Comparison of ENCODE assay signal across 10 cellular contexts in genomic region chr15:70142322-70143191, GRCh38. TPM values are rescaled to one million over a fixed set of nuclear protein-coding genes. Genes with fewer than 3 reads are reported as not detected.
DNase-seq lines count a peak whose midpoint lies in the region; ATAC-seq and TF ChIP-seq lines count a peak whose summit lies in the region.
"Had no signal": no experiment of that assay in that cellular context is flagged by ENCODE, and none has a peak within 500 bp of the region (broad histone marks: within the 10 kb centered on the region; RNA-seq: fewer than 3 reads in every experiment).

No MANE protein-coding gene starts in this region.

- H3K9me2 ChIP-seq in Loucy (replicated peaks; ENCODE audit: low read depth, low read length): no peaks in the 10 kb centered on the region

- H3K36me3 ChIP-seq in Loucy (ENCODE audit: insufficient read depth, low read length): no peaks in the 10 kb centered on the region
- H3K36me3 ChIP-seq in mucosa of descending colon (ENCODE audit: low read depth): no peaks in the 10 kb centered on the region
- H3K36me3 ChIP-seq in aorta (ENCODE audit: control insufficient read depth in 1 of 2, insufficient read depth in 2 of 2, low read length in 1 of 2): no peaks in the 10 kb centered on the region

- ATAC-seq in activated naive CD4-positive, alpha-beta T cell treated with anti-CD3 and anti-CD28 coated beads, Interleukin-2, amount 50 U/mL, for 72 hours: peak; percentile 82 to 89
- ATAC-seq in mucosa of descending colon: peak; percentile 50
- ATAC-seq in aorta (ENCODE audit: low FRiP score): no peak
- no peak for ATAC-seq in GM18873 (IDR thresholded peaks at IDR 0.05; ENCODE audit: low FRiP score, unreplicated experiment)

- no peak overlapping the region for H2AFZ ChIP-seq in Loucy (ENCODE audit: low read length)

- H3K4me1 ChIP-seq in Loucy (ENCODE audit: insufficient read depth, low read length, poor library complexity, severe bottlenecking) (peaks cover 44% of the 10 kb centered on the region), mucosa of descending colon (ENCODE audit: low read depth) (no peaks in the 10 kb centered on the region), aorta (ENCODE audit: control insufficient read depth in 1 of 2, insufficient read depth in 2 of 2, low read length in 2 of 2) (no peaks in the 10 kb centered on the region)

- H4K20me1 ChIP-seq in Loucy (ENCODE audit: insufficient read depth, low read length, poor library complexity, severe bottlenecking): no peaks in the 10 kb centered on the region

- no peak overlapping the region for H3K9ac ChIP-seq in Loucy (ENCODE audit: low read depth, low read length, poor library complexity, severe bottlenecking)

- H3K9me3 ChIP-seq in Loucy (ENCODE audit: insufficient read depth, low read depth, low read length) (no peaks in the 10 kb centered on the region), mucosa of descending colon (no peaks in the 10 kb centered on the region), aorta (ENCODE audit: control insufficient read depth, low read length) (no peaks in the 10 kb centered on the region)

- no peaks in the 10 kb centered on the region for H3K9me3 Mint-ChIP-seq in activated naive CD4-positive, alpha-beta T cell treated with anti-CD3 and anti-CD28 coated beads, Interleukin-2, amount 50 U/mL, for 72 hours

- H3K36me3 Mint-ChIP-seq in activated naive CD4-positive, alpha-beta T cell treated with anti-CD3 and anti-CD28 coated beads, Interleukin-2, amount 50 U/mL, for 72 hours: no peaks in the 10 kb centered on the region

- peak overlapping the region in 1 of 2 donors; percentile 83 for H3K27ac Mint-ChIP-seq in activated naive CD4-positive, alpha-beta T cell treated with anti-CD3 and anti-CD28 coated beads, Interleukin-2, amount 50 U/mL, for 72 hours

- intact Hi-C loops in mucosa of descending colon (cut with DNase I, micrococcal nuclease): no loop called here
- intact Hi-C loops in aorta (cut with DNase I): no loop called here

- H3K27ac ChIP-seq in aorta (ENCODE audit: low read depth in 1 of 2, low read length in 2 of 2): no peak overlapping the region

- no peaks in the 10 kb centered on the region for H3K27me3 ChIP-seq in Loucy (ENCODE audit: insufficient read depth, low read length, poor library complexity, severe bottlenecking)
- no peaks in the 10 kb centered on the region for H3K27me3 ChIP-seq in aorta (ENCODE audit: control insufficient read depth in 1 of 2, insufficient read depth in 2 of 2, low read length in 1 of 2)

- H3K4me3 ChIP-seq in Loucy (ENCODE audit: low read length, poor library complexity, severe bottlenecking) (no peak overlapping the region), mucosa of descending colon (no peak overlapping the region), aorta (ENCODE audit: low read length in 2 of 2) (no peak overlapping the region)

- DNase-seq in A172 (ENCODE audit: low spot score) (peak; percentile 42), mucosa of descending colon (no peak), aorta (no peak), NCI-H69 (lab: John Stamatoyannopoulos, UW) (no peak), HT-29 (ENCODE audit: low spot score) (no peak)
- DNase-seq in activated naive CD4-positive, alpha-beta T cell treated with anti-CD3 and anti-CD28 coated beads, Interleukin-2, amount 50 U/mL, for 72 hours (ENCODE audit: low spot score in 2 of 2): peak; percentile 32 to 62
- DNase-seq: activated CD4-positive, alpha-beta T cell treated with anti-CD3 and anti-CD28 coated beads for 1 hour; DND-41 had no signal

- H3K79me2 ChIP-seq in Loucy (ENCODE audit: insufficient read depth, low read length): no peaks in the 10 kb centered on the region

- TF ChIP-seq CTCF in Loucy (conservative IDR thresholded peaks at IDR 0.05; ENCODE audit: low read length): no peak
- no peak for TF ChIP-seq CTCF in mucosa of descending colon (IDR thresholded peaks at IDR 0.05)

- no peaks in the 10 kb centered on the region for H3F3A ChIP-seq in Loucy (ENCODE audit: low read depth)

- 78 to 82% methylated on average over 24 of the region's 24 CpGs for WGBS in aorta, 2 donors

- H3K4me2 ChIP-seq in Loucy (ENCODE audit: low read depth, low read length, poor library complexity, severe bottlenecking): peak overlapping the region; percentile 48

RNA-seq across cellular contexts. Expression of gene TLE3, which starts 44.8 kb away (rescaled TPM):
- total RNA-seq in A172 (2014; rRNA removed; shearing (Covaris generic)): 0.10 and 0.59 TPM in 2 replicates
- total RNA-seq in activated naive CD4-positive, alpha-beta T cell treated with anti-CD3 and anti-CD28 coated beads, Interleukin-2, amount 50 U/mL, for 72 hours: 100 to 1,000 TPM in 1 of 2 donors, 10 to 100 TPM in 1; 82.9 to 171 TPM
- total RNA-seq in mucosa of descending colon (100 to 1,000 TPM in 2 of 3 donors, 10 to 100 TPM in 1; 77.6 to 123 (median 103) TPM), aorta (10 to 100 TPM; 43.0 to 89.9 TPM)
- polyA plus RNA-seq in aorta: 10 to 100 TPM in 1 of 2 donors, 1 to 10 TPM in 1; 8.3 to 13.4 TPM
- 59.1 and 77.6 TPM in 2 replicates for total RNA-seq in HT-29 (2014; rRNA removed; shearing (Covaris generic))

Comparison
In these comparisons a context has a peak if more than half of its experiments do, and no peak if none do; other contexts are left out.
1. DNase-seq: peak in A172 (single experiment) and activated naive CD4-positive, alpha-beta T cell treated with anti-CD3 and anti-CD28 coated beads, Interleukin-2, amount 50 U/mL, for 72 hours (2 of 2); none in mucosa of descending colon (0 of 3), aorta (0 of 2), NCI-H69 (single experiment) and HT-29 (single experiment).
2. ATAC-seq: peak in activated naive CD4-positive, alpha-beta T cell treated with anti-CD3 and anti-CD28 coated beads, Interleukin-2, amount 50 U/mL, for 72 hours (2 of 2) and mucosa of descending colon (single experiment); none in aorta (single experiment) and GM18873 (single experiment).
3. RNA of gene TLE3, which starts 44.8 kb away (total RNA-seq): 82.9 to 171 TPM in activated naive CD4-positive, alpha-beta T cell treated with anti-CD3 and anti-CD28 coated beads, Interleukin-2, amount 50 U/mL, for 72 hours, 77.6 to 123 TPM in mucosa of descending colon, 43.0 to 89.9 TPM in aorta and 59.1 to 77.6 TPM in HT-29; 0.10 to 0.59 TPM in A172; every median in the first group is over 10 times any median in the second.